ENCODE assay signal across 1 cellular context in the genomic region with DNA sequence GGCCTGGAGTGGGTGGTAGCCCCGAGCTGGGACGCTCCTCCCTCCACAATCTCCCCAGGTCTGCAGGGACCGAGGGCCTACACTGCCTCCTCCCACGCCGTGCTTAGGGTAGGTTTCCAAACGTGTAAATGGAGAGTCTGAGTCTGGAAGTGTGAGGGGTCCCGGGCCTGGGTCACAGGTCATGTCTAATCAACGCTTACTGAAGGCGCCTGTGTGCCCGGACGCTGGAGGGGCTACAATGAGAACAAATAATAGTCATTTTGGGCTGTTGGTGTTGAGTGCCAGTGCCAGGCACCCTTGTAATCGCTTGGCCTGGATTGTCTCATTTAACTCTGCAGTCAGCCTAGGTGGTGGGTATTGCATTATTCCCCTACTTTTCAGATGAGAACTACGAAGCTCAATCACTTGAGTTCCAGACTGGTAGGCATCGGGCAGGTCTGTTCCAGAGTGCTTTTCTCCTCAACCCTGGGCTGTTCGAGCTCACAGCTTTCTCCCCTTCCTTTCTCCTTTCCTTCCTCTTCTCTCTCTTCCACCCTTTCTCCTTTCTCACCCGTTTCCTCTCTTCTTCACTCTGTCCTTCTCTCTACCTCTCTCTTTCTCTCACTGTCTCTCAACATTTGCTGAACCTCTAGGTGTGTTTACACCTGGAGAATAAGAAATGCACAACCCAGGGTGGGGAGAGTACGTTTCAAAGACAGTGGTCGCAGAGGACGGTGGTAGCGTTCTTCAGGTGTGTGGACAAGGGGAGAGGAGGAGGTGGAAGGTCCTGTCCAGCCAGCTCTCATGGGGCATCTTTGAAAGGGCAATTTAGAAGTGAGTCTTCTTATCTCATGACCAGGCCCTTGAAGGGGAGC.
TF ChIP-seq lines count a peak whose summit lies in the region.

No MANE protein-coding gene starts in this region.

TF ChIP-seq in IMR-90, 13 proteins besides CTCF, POLR2A, EP300 and RAD21 (continued from another document):
- TF ChIP-seq, protein P1, sequence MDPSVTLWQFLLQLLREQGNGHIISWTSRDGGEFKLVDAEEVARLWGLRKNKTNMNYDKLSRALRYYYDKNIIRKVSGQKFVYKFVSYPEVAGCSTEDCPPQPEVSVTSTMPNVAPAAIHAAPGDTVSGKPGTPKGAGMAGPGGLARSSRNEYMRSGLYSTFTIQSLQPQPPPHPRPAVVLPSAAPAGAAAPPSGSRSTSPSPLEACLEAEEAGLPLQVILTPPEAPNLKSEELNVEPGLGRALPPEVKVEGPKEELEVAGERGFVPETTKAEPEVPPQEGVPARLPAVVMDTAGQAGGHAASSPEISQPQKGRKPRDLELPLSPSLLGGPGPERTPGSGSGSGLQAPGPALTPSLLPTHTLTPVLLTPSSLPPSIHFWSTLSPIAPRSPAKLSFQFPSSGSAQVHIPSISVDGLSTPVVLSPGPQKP (IDR thresholded peaks at IDR 0.05; ENCODE audit: borderline replicate concordance, low read depth, low read length), result no peak
- TF ChIP-seq MAFK (IDR thresholded peaks at IDR 0.05; ENCODE audit: low read depth, low read length) (no peak), RFX5 (IDR thresholded peaks at IDR 0.05; ENCODE audit: low read depth, low read length) (no peak), MAZ (IDR thresholded peaks at IDR 0.05; ENCODE audit: borderline replicate concordance, low read depth, low read length) (no peak), MXI1 (IDR thresholded peaks at IDR 0.05; ENCODE audit: borderline replicate concordance, low read depth, low read length) (no peak), RCOR1 (IDR thresholded peaks at IDR 0.05; ENCODE audit: insufficient replicate concordance, low read length) (no peak), CEBPB (IDR thresholded peaks at IDR 0.05; ENCODE audit: low read depth, low read length) (no peak), FOS (IDR thresholded peaks at IDR 0.05; ENCODE audit: low read depth, low read length) (no peak), CHD1 (IDR thresholded peaks at IDR 0.05; ENCODE audit: low read depth, low read length) (no peak)
